1 cellular context compared by ENCODE assay signal in genomic region chr5:5473224-5473623, GRCh38.
TF ChIP-seq lines count a peak whose summit lies in the region.

No MANE protein-coding gene starts in this region.

TF ChIP-seq in A549, 52 proteins besides CTCF, POLR2A, EP300 and RAD21:
- TF ChIP-seq GATA3 (IDR thresholded peaks at IDR 0.05; ENCODE audit: borderline replicate concordance) (no peak), ZFP36 (IDR thresholded peaks at IDR 0.05; ENCODE audit: borderline replicate concordance, partially characterized antibody) (no peak), MAFK (IDR thresholded peaks at IDR 0.05; ENCODE audit: partially characterized antibody) (peak; percentile 63), RNF2 (IDR thresholded peaks at IDR 0.05; ENCODE audit: borderline replicate concordance, low read depth) (no peak), EHMT2 (IDR thresholded peaks at IDR 0.05; ENCODE audit: low read depth) (no peak), ZSCAN20 (CRISPR knock-in tag; IDR thresholded peaks at IDR 0.05) (no peak)
